Comparison of ENCODE assay signal across 1 cellular context in the genomic region with DNA sequence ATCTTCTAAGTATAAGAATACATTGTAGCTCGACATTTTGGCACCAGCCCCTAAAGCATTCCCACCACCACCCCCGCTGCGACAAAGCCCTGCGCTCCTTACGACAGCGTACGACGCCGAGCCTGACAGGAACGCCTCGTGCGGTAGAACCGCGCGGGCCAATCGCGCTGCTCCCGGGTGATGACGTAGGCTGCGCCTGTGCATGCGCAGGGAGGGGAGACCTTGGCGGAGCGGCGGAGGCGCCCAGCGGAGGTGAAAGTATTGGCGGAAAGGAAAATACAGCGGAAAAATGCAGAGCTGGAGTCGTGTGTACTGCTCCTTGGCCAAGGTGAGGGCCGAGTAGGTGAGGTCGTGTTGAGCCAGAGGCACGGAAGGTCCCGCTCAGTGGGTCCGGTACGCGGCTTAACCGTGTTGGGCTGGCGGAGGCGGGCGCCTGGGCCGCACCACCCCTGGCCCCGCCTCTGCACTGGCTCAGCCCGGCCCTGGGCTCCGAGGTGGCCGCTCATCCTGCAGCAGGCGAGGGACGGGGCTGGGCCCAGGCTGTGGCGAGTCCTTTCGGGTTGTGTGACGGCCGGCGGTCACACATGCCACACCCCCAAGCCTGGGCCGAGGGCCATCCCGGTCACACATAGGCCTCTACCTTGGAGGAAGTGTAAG.
TF ChIP-seq lines count a peak whose summit lies in the region.

A gene with protein sequence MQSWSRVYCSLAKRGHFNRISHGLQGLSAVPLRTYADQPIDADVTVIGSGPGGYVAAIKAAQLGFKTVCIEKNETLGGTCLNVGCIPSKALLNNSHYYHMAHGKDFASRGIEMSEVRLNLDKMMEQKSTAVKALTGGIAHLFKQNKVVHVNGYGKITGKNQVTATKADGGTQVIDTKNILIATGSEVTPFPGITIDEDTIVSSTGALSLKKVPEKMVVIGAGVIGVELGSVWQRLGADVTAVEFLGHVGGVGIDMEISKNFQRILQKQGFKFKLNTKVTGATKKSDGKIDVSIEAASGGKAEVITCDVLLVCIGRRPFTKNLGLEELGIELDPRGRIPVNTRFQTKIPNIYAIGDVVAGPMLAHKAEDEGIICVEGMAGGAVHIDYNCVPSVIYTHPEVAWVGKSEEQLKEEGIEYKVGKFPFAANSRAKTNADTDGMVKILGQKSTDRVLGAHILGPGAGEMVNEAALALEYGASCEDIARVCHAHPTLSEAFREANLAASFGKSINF (plus strand): TSS at position 222 of the 657 bp plus-strand sequence. CDS start 68 bp downstream, at position 290.

TF ChIP-seq in HepG2, 621 proteins besides CTCF, POLR2A, EP300 and RAD21 (continued from another document and continues in another):
- TF ChIP-seq, protein P1, sequence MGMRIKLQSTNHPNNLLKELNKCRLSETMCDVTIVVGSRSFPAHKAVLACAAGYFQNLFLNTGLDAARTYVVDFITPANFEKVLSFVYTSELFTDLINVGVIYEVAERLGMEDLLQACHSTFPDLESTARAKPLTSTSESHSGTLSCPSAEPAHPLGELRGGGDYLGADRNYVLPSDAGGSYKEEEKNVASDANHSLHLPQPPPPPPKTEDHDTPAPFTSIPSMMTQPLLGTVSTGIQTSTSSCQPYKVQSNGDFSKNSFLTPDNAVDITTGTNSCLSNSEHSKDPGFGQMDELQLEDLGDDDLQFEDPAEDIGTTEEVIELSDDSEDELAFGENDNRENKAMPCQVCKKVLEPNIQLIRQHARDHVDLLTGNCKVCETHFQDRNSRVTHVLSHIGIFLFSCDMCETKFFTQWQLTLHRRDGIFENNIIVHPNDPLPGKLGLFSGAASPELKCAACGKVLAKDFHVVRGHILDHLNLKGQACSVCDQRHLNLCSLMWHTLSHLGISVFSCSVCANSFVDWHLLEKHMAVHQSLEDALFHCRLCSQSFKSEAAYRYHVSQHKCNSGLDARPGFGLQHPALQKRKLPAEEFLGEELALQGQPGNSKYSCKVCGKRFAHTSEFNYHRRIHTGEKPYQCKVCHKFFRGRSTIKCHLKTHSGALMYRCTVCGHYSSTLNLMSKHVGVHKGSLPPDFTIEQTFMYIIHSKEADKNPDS (CRISPR knock-in tag; IDR thresholded peaks at IDR 0.05): no peak
- TF ChIP-seq NFRKB (IDR thresholded peaks at IDR 0.05): no peak
- TF ChIP-seq MED13 (CRISPR knock-in tag; IDR thresholded peaks at IDR 0.05): peak; percentile 62; the same call in 1 of the 2 replicates
- 0 out of 2 replicates have a peak, but pooled peaks have one; percentile 76 for TF ChIP-seq ZNF430 (CRISPR knock-in tag; IDR thresholded peaks at IDR 0.05)
- TF ChIP-seq NFE2 (CRISPR knock-in tag; IDR thresholded peaks at IDR 0.05): no peak
- TF ChIP-seq GABPA (IDR thresholded peaks at IDR 0.05; ENCODE audit: low read depth, low read length): no peak
- no peak for TF ChIP-seq GABPA (CRISPR knock-in tag; IDR thresholded peaks at IDR 0.05; ENCODE audit: low read depth)
- TF ChIP-seq KDM1A (CRISPR knock-in tag; IDR thresholded peaks at IDR 0.05): no peak
- peak in 1 of 2 experiments; percentile 80; a peak in 2 of 4 replicates for TF ChIP-seq ATF4 (CRISPR knock-in tag; IDR thresholded peaks at IDR 0.05)
- TF ChIP-seq ARNT (IDR thresholded peaks at IDR 0.05): no peak
- TF ChIP-seq ELF1 (CRISPR knock-in tag; IDR thresholded peaks at IDR 0.05): peak; percentile 73
- TF ChIP-seq ZNF253 (CRISPR knock-in tag; IDR thresholded peaks at IDR 0.05; ENCODE audit: borderline replicate concordance): no peak
- no peak for TF ChIP-seq NR2F1 (CRISPR knock-in tag; IDR thresholded peaks at IDR 0.05)
- TF ChIP-seq ZNF383 (CRISPR knock-in tag; IDR thresholded peaks at IDR 0.05; ENCODE audit: borderline replicate concordance): no peak
- TF ChIP-seq, protein P2, sequence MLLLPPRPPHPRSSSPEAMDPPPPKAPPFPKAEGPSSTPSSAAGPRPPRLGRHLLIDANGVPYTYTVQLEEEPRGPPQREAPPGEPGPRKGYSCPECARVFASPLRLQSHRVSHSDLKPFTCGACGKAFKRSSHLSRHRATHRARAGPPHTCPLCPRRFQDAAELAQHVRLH (CRISPR knock-in tag; IDR thresholded peaks at IDR 0.05; ENCODE audit: borderline replicate concordance, low read depth): peak; percentile 59; the same call in 1 of the 2 replicates
- no peak; the same call in 1 of the 2 replicates for TF ChIP-seq FOXC1 (CRISPR knock-in tag; IDR thresholded peaks at IDR 0.05; ENCODE audit: borderline replicate concordance)
- no peak for TF ChIP-seq KAT2B (IDR thresholded peaks at IDR 0.05; ENCODE audit: borderline replicate concordance, low read depth, low read length)
- peak; percentile 83; the same call in 1 of the 2 replicates for TF ChIP-seq HOXA9 (CRISPR knock-in tag; IDR thresholded peaks at IDR 0.05; ENCODE audit: borderline replicate concordance)
- peak; percentile 85; the same call in 1 of the 2 replicates for TF ChIP-seq REL (CRISPR knock-in tag; conservative IDR thresholded peaks at IDR 0.05)
- peak; percentile 68; the same call in 1 of the 2 replicates for TF ChIP-seq MIER3 (CRISPR knock-in tag; IDR thresholded peaks at IDR 0.05; ENCODE audit: borderline replicate concordance)
- peak; percentile 29; the same call in 1 of the 2 replicates for TF ChIP-seq FOXP4 (CRISPR knock-in tag; IDR thresholded peaks at IDR 0.05)
- TF ChIP-seq SALL1 (CRISPR knock-in tag; IDR thresholded peaks at IDR 0.05): peak; percentile 88
- TF ChIP-seq RFXANK (CRISPR knock-in tag; IDR thresholded peaks at IDR 0.05): peak; percentile 92
- no peak for TF ChIP-seq NR3C1 (CRISPR knock-in tag; IDR thresholded peaks at IDR 0.05)
- TF ChIP-seq HMGA1 (CRISPR knock-in tag; conservative IDR thresholded peaks at IDR 0.05): no peak
- peak; percentile 48; the same call in 1 of the 2 replicates for TF ChIP-seq TMF1 (CRISPR knock-in tag; IDR thresholded peaks at IDR 0.05; ENCODE audit: low read depth)
- TF ChIP-seq TRIM24 (CRISPR knock-in tag; IDR thresholded peaks at IDR 0.05): no peak
- TF ChIP-seq SP1 (IDR thresholded peaks at IDR 0.05): no peak
- peak; percentile 41; the same call in 1 of the 2 replicates for TF ChIP-seq SP1 (CRISPR knock-in tag; IDR thresholded peaks at IDR 0.05)
- TF ChIP-seq ZFP36L2 (CRISPR knock-in tag; IDR thresholded peaks at IDR 0.05): no peak
- TF ChIP-seq CENPX (CRISPR knock-in tag; IDR thresholded peaks at IDR 0.05): no peak
- no peak for TF ChIP-seq ZNF326 (CRISPR knock-in tag; IDR thresholded peaks at IDR 0.05; ENCODE audit: borderline replicate concordance)
- TF ChIP-seq, protein P3, sequence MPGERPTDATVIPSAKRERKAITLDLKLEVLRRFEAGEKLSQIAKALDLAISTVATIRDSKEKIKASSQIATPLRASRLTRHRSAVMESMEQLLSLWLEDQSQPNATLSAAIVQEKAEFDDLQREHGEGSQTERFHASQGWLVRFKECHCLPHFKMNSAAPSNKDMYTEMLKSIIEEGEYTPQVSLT (CRISPR knock-in tag; IDR thresholded peaks at IDR 0.05; ENCODE audit: borderline replicate concordance, low read depth): no peak
- TF ChIP-seq, protein P4, sequence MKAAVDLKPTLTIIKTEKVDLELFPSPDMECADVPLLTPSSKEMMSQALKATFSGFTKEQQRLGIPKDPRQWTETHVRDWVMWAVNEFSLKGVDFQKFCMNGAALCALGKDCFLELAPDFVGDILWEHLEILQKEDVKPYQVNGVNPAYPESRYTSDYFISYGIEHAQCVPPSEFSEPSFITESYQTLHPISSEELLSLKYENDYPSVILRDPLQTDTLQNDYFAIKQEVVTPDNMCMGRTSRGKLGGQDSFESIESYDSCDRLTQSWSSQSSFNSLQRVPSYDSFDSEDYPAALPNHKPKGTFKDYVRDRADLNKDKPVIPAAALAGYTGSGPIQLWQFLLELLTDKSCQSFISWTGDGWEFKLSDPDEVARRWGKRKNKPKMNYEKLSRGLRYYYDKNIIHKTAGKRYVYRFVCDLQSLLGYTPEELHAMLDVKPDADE (CRISPR knock-in tag; IDR thresholded peaks at IDR 0.05): no peak
- no peak for TF ChIP-seq TIGD3 (CRISPR knock-in tag; IDR thresholded peaks at IDR 0.05; ENCODE audit: borderline replicate concordance)
- 0 out of 2 replicates have a peak, but pooled peaks have one; percentile 31 for TF ChIP-seq ZSCAN21 (CRISPR knock-in tag; IDR thresholded peaks at IDR 0.05; ENCODE audit: borderline replicate concordance)
- peak; percentile 97 for TF ChIP-seq ZHX2 (IDR thresholded peaks at IDR 0.05; ENCODE audit: low read depth)
- 0 out of 2 replicates have a peak, but pooled peaks have one; percentile 25 for TF ChIP-seq ZHX2 (CRISPR knock-in tag; IDR thresholded peaks at IDR 0.05; ENCODE audit: borderline replicate concordance)
- TF ChIP-seq ZNF816 (CRISPR knock-in tag; IDR thresholded peaks at IDR 0.05; ENCODE audit: borderline replicate concordance): peak; percentile 98
- TF ChIP-seq, protein P5, sequence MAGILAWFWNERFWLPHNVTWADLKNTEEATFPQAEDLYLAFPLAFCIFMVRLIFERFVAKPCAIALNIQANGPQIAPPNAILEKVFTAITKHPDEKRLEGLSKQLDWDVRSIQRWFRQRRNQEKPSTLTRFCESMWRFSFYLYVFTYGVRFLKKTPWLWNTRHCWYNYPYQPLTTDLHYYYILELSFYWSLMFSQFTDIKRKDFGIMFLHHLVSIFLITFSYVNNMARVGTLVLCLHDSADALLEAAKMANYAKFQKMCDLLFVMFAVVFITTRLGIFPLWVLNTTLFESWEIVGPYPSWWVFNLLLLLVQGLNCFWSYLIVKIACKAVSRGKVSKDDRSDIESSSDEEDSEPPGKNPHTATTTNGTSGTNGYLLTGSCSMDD (CRISPR knock-in tag; IDR thresholded peaks at IDR 0.05): no peak
